In genomic region chr1:12436345-12436658, GRCh38 we compare ENCODE assay signal across 13 cellular contexts.
DNase-seq lines count a peak whose midpoint lies in the region; ATAC-seq, FAIRE-seq and TF ChIP-seq lines count a peak whose summit lies in the region.
"Had no signal": no experiment of that assay in that cellular context is flagged by ENCODE, and none has a peak within 500 bp of the region (broad histone marks: within the 10 kb centered on the region; RNA-seq: fewer than 3 reads in every experiment).

No MANE protein-coding gene starts in this region.

- peaks cover 98% of the 10 kb centered on the region for H3K4me1 Mint-ChIP-seq in activated naive CD8-positive, alpha-beta T cell treated with anti-CD3 and anti-CD28 coated beads, Interleukin-2, amount 50 U/mL, for 24 hours
- H3K4me1 Mint-ChIP-seq in naive thymus-derived CD8-positive, alpha-beta T cell, result peaks cover 51 to 91% (median 87%) of the 10 kb centered on the region in 4 donors

- peak overlapping the region; percentile 76 to 90 for H3K27ac ChIP-seq in A549
- H3K27ac ChIP-seq: ovary had no signal

- TF ChIP-seq POLR2A in A549 (IDR thresholded peaks at IDR 0.05; ENCODE audit: low read length), result no peak

- no peaks in the 10 kb centered on the region for H3K9me3 ChIP-seq in A549
- H3K9me3 ChIP-seq: ovary had no signal

- no peak for TF ChIP-seq EP300 in A549 (IDR thresholded peaks at IDR 0.05)

- CTCF ChIA-PET in A549 (lab: Yijun Ruan, JAX), result interaction anchor here (1.0 to 1.2 kb wide), 2 partner anchors 12 to 26 kb away, joined by 3 to 4 read pairs; no protein-coding TSS in a partner anchor

- no peak for TF ChIP-seq RAD21 in A549 (conservative IDR thresholded peaks at IDR 0.05 in 1 of 2, IDR thresholded peaks at IDR 0.05 in 1 of 2)

- peaks cover 12% of the 10 kb centered on the region for H3K9me3 Mint-ChIP-seq in activated naive CD8-positive, alpha-beta T cell treated with anti-CD3 and anti-CD28 coated beads, Interleukin-2, amount 50 U/mL, for 24 hours
- H3K9me3 Mint-ChIP-seq in naive thymus-derived CD8-positive, alpha-beta T cell, result peaks cover 0 to 6% (median 0%) of the 10 kb centered on the region in 9 donors
- H3K9me3 Mint-ChIP-seq: dendritic cell treated with granulocyte-macrophage colony-stimulating factor and Interleukin-4, amounts not matched to agents 40 ng/mL and 50 ng/mL, for 4 days had no signal

- peak overlapping the region; percentile 94 for H3K27ac Mint-ChIP-seq in activated naive CD8-positive, alpha-beta T cell treated with anti-CD3 and anti-CD28 coated beads, Interleukin-2, amount 50 U/mL, for 24 hours
- H3K27ac Mint-ChIP-seq in naive thymus-derived CD8-positive, alpha-beta T cell, result peak overlapping the region; percentile 68 to 98 (median 90)
- H3K27ac Mint-ChIP-seq: dendritic cell treated with granulocyte-macrophage colony-stimulating factor and Interleukin-4, amounts not matched to agents 40 ng/mL and 50 ng/mL, for 4 days had no signal

- no peak for DNase-seq in A549 (ENCODE audit: low read depth in 1 of 2, low spot score in 1 of 2)
- no peak for DNase-seq in activated naive CD8-positive, alpha-beta T cell treated with anti-CD3 and anti-CD28 coated beads, Interleukin-2, amount 50 U/mL, for 24 hours
- no peak for DNase-seq in naive thymus-derived CD8-positive, alpha-beta T cell
- no peak for DNase-seq in NAMALWA (ENCODE audit: low spot score)
- DNase-seq in cerebellar nuclear complex (lab: John Stamatoyannopoulos, UW), result no peak
- no peak for DNase-seq in DMS79 treated with DMSO at 0.1 percent for 48 hours (lab: John Stamatoyannopoulos, UW)
- DNase-seq in SK-N-DZ (ENCODE audit: low spot score), result no peak
- DNase-seq: NCI-H1436 treated with DMSO at 0.1 percent for 48 hours, ovary had no signal

- ATAC-seq in A549, result no peak
- peak; percentile 3 for ATAC-seq in HG03196 (IDR thresholded peaks at IDR 0.05; ENCODE audit: unreplicated experiment)
- ATAC-seq in activated naive CD8-positive, alpha-beta T cell treated with anti-CD3 and anti-CD28 coated beads, Interleukin-2, amount 50 U/mL, for 24 hours, result no peak
- no peak for ATAC-seq in naive thymus-derived CD8-positive, alpha-beta T cell
- ATAC-seq: Right ventricle myocardium inferior had no signal

- H3K4me3 ChIP-seq in A549, result no peak overlapping the region
- H3K4me3 ChIP-seq: ovary had no signal

- TF ChIP-seq CTCF in A549 (IDR thresholded peaks at IDR 0.05), result no peak

- peak overlapping the region; percentile 68 for H3K4me3 Mint-ChIP-seq in activated naive CD8-positive, alpha-beta T cell treated with anti-CD3 and anti-CD28 coated beads, Interleukin-2, amount 50 U/mL, for 24 hours
- H3K4me3 Mint-ChIP-seq in naive thymus-derived CD8-positive, alpha-beta T cell, result peak overlapping the region in 8 of 10 donors; percentile 66 to 80 (median 69)
- H3K4me3 Mint-ChIP-seq: dendritic cell treated with granulocyte-macrophage colony-stimulating factor and Interleukin-4, amounts not matched to agents 40 ng/mL and 50 ng/mL, for 4 days had no signal

- peak overlapping the region; percentile 19; the same call in 1 of the 3 replicates for H3K4me2 ChIP-seq in A549

- no peak for FAIRE-seq in A549 (lab: Jason Lieb, UNC)
- FAIRE-seq: D721Med had no signal

- H3K27me3 Mint-ChIP-seq in activated naive CD8-positive, alpha-beta T cell treated with anti-CD3 and anti-CD28 coated beads, Interleukin-2, amount 50 U/mL, for 24 hours, result peaks cover 3% of the 10 kb centered on the region
- no peaks in the 10 kb centered on the region for H3K27me3 Mint-ChIP-seq in naive thymus-derived CD8-positive, alpha-beta T cell
- H3K27me3 Mint-ChIP-seq: dendritic cell treated with granulocyte-macrophage colony-stimulating factor and Interleukin-4, amounts not matched to agents 40 ng/mL and 50 ng/mL, for 4 days had no signal

- 84% methylated on average over 2 of the region's 2 CpGs for WGBS in A549 (ENCODE audit: missing lambda C conversion rate)

- POLR2A ChIA-PET in A549 (lab: Yijun Ruan, JAX), result interaction anchor here (1.4 kb wide), 1 partner anchor 42 kb away, joined by 3 read pairs; no protein-coding TSS in a partner anchor
- POLR2A ChIA-PET in naive thymus-derived CD8-positive, alpha-beta T cell (lab: Charles Lee), result interaction anchor here (0.7 to 6.5 kb wide), 6 partner anchors 8 to 74 kb away, joined by 3 to 37 read pairs (median 4); no protein-coding TSS in a partner anchor

- peaks cover 64% of the 10 kb centered on the region for H3K4me1 ChIP-seq in A549

- peaks cover 60% of the 10 kb centered on the region for H3K36me3 Mint-ChIP-seq in activated naive CD8-positive, alpha-beta T cell treated with anti-CD3 and anti-CD28 coated beads, Interleukin-2, amount 50 U/mL, for 24 hours (ENCODE audit: low read depth)
- H3K36me3 Mint-ChIP-seq in naive thymus-derived CD8-positive, alpha-beta T cell, result peaks cover 0 to 5% (median 3%) of the 10 kb centered on the region in 3 donors

TF ChIP-seq in A549, 52 proteins besides CTCF, POLR2A, EP300 and RAD21:
- TF ChIP-seq ZFP36 (IDR thresholded peaks at IDR 0.05; ENCODE audit: borderline replicate concordance, partially characterized antibody), result no peak
